In genomic region chr9:33442125-33442524, GRCh38 we compare ENCODE assay signal across 2 cellular contexts.
TF ChIP-seq lines count a peak whose summit lies in the region.

No MANE protein-coding gene starts in this region.

TF ChIP-seq in A549, 52 proteins besides CTCF, POLR2A, EP300 and RAD21:
- TF ChIP-seq HOXB5 (CRISPR knock-in tag; IDR thresholded peaks at IDR 0.05) (no peak), ZC3H11A (IDR thresholded peaks at IDR 0.05) (no peak), HMGXB4 (CRISPR knock-in tag; IDR thresholded peaks at IDR 0.05; ENCODE audit: borderline replicate concordance) (no peak), CEBPB (IDR thresholded peaks at IDR 0.05) (no peak), CHD2 (IDR thresholded peaks at IDR 0.05; ENCODE audit: low read length, partially characterized antibody) (no peak), JUN (IDR thresholded peaks at IDR 0.05) (no peak), CBX2 (IDR thresholded peaks at IDR 0.05; ENCODE audit: borderline replicate concordance, low read depth) (no peak), EHMT2 (IDR thresholded peaks at IDR 0.05; ENCODE audit: low read depth) (no peak), BHLHE40 (IDR thresholded peaks at IDR 0.05; ENCODE audit: low read depth, low read length) (no peak), ZFP36 (IDR thresholded peaks at IDR 0.05; ENCODE audit: borderline replicate concordance, partially characterized antibody) (no peak), ZSCAN20 (CRISPR knock-in tag; IDR thresholded peaks at IDR 0.05) (no peak), CBX8 (IDR thresholded peaks at IDR 0.05) (no peak), ZNF302 (CRISPR knock-in tag; IDR thresholded peaks at IDR 0.05) (no peak), HOXB13 (CRISPR knock-in tag; IDR thresholded peaks at IDR 0.05; ENCODE audit: low read depth) (no peak), MYC (IDR thresholded peaks at IDR 0.05; ENCODE audit: borderline replicate concordance, low read length) (no peak), FOSL2 (IDR thresholded peaks at IDR 0.05) (no peak), FOSL2 (CRISPR knock-in tag; IDR thresholded peaks at IDR 0.05) (no peak)

TF ChIP-seq in GM12891, 5 proteins besides CTCF, POLR2A, EP300 and RAD21:
- TF ChIP-seq POU2F2 (IDR thresholded peaks at IDR 0.05; ENCODE audit: low read depth, low read length) (no peak), SPI1 (IDR thresholded peaks at IDR 0.05; ENCODE audit: low read depth, low read length) (no peak), PAX5 (IDR thresholded peaks at IDR 0.05; ENCODE audit: insufficient read depth, low read length, severe bottlenecking) (no peak), TAF1 (IDR thresholded peaks at IDR 0.05; ENCODE audit: low read depth, low read length) (no peak), POLR2AphosphoS5 (IDR thresholded peaks at IDR 0.05; ENCODE audit: low read depth, low read length) (no peak)
